ENCODE assay signal across 28 cellular contexts in the genomic region with DNA sequence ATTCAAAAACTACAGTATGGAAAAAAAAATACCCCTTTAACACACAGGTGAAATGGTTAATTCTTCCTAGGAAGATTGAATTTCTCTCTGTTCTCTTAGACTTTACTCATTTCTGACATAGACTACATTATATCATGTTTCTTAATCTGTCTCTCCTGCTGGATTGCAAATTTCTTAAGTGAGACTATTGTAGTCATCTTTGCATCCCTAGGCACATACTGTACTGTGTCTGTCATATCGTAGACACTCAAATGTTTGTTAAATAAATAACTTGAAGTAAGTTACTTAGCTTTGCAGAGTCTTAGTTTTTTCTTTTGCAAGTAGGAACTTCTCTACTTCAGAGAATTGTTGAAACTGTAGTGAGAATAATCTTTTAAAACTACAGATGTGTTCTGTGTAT. TPM values are rescaled to one million over a fixed set of nuclear protein-coding genes. Genes with fewer than 3 reads are reported as not detected.
DNase-seq lines count a peak whose midpoint lies in the region; ATAC-seq lines count a peak whose summit lies in the region.
"Had no signal": no experiment of that assay in that cellular context is flagged by ENCODE, and none has a peak within 500 bp of the region (broad histone marks: within the 10 kb centered on the region; RNA-seq: fewer than 3 reads in every experiment).

No MANE protein-coding gene starts in this region.

- no peak overlapping the region for H2AFZ ChIP-seq in Karpas-422 (ENCODE audit: low read length)
- H2AFZ ChIP-seq: GM23338, hepatocyte, PC-9 had no signal

- no peak for ATAC-seq in activated CD4-positive, alpha-beta T cell treated with anti-CD3 and anti-CD28 coated beads for 36 hours
- no peak for ATAC-seq in activated naive CD8-positive, alpha-beta T cell treated with anti-CD3 and anti-CD28 coated beads, Interleukin-2, amount 50 U/mL, for 24 hours
- ATAC-seq in naive thymus-derived CD8-positive, alpha-beta T cell: no peak
- no peak for ATAC-seq in HG02798 (IDR thresholded peaks at IDR 0.05; ENCODE audit: poor library complexity, unreplicated experiment)
- ATAC-seq: gastroesophageal sphincter; GM23338; Right ventricle myocardium inferior; stimulated activated naive CD8-positive, alpha-beta T cell treated with anti-CD3 and anti-CD28 coated beads, Interleukin-15, amount 100 ng/mL, for 72 hours had no signal

- peaks cover 9% of the 10 kb centered on the region for H3K36me3 Mint-ChIP-seq in activated CD4-positive, alpha-beta T cell treated with anti-CD3 and anti-CD28 coated beads for 36 hours (ENCODE audit: low read depth)
- H3K36me3 Mint-ChIP-seq in activated naive CD8-positive, alpha-beta T cell treated with anti-CD3 and anti-CD28 coated beads, Interleukin-2, amount 50 U/mL, for 24 hours (ENCODE audit: low read depth): no peaks in the 10 kb centered on the region
- peaks cover 0 to 20% (median 0%) of the 10 kb centered on the region in 3 donors for H3K36me3 Mint-ChIP-seq in naive thymus-derived CD8-positive, alpha-beta T cell

- no peaks in the 10 kb centered on the region for H3K9me2 ChIP-seq in Karpas-422 (replicated peaks; ENCODE audit: insufficient read depth, low read length)

- CTCF ChIA-PET in activated CD4-positive, alpha-beta T cell treated with anti-CD3 and anti-CD28 coated beads for 36 hours (lab: Charles Lee): interaction anchor here (0.7 to 4.7 kb wide), 4 partner anchors 9 to 294 kb away, joined by 3 to 21 read pairs (median 12); a partner anchor contains a TSS

- POLR2A ChIA-PET in activated CD4-positive, alpha-beta T cell treated with anti-CD3 and anti-CD28 coated beads for 36 hours (lab: Charles Lee): interaction anchor here (0.7 to 2.6 kb wide), 2 partner anchors 9 to 111 kb away, joined by 3 to 22 read pairs; no protein-coding TSS in a partner anchor
- POLR2A ChIA-PET in naive thymus-derived CD8-positive, alpha-beta T cell (lab: Charles Lee): interaction anchor here (4.7 kb wide), 1 partner anchor 8 kb away, joined by 42 read pairs; no protein-coding TSS in a partner anchor

- no peak overlapping the region for H3K9ac ChIP-seq in Karpas-422 (ENCODE audit: low read length)

- H3K4me3 ChIP-seq in Karpas-422 (ENCODE audit: low read length): no peak overlapping the region
- H3K4me3 ChIP-seq: esophagus squamous epithelium, gastroesophageal sphincter, GM23338, hepatocyte, PC-9, uterus had no signal

- H4K20me1 ChIP-seq in Karpas-422 (ENCODE audit: insufficient read depth, low read depth, low read length): peaks cover 15% of the 10 kb centered on the region; the same call in 1 of the 2 replicates

- no peaks in the 10 kb centered on the region for H3K27me3 ChIP-seq in Karpas-422 (ENCODE audit: low read length)
- H3K27me3 ChIP-seq: esophagus squamous epithelium, gastroesophageal sphincter, hepatocyte, neutrophil, uterus had no signal

- no peaks in the 10 kb centered on the region for H3K27me3 Mint-ChIP-seq in activated CD4-positive, alpha-beta T cell treated with anti-CD3 and anti-CD28 coated beads for 36 hours
- H3K27me3 Mint-ChIP-seq in activated naive CD8-positive, alpha-beta T cell treated with anti-CD3 and anti-CD28 coated beads, Interleukin-2, amount 50 U/mL, for 24 hours: no peaks in the 10 kb centered on the region
- no peaks in the 10 kb centered on the region for H3K27me3 Mint-ChIP-seq in naive thymus-derived CD8-positive, alpha-beta T cell
- H3K27me3 Mint-ChIP-seq: activated naive CD4-positive, alpha-beta T cell treated with anti-CD3 and anti-CD28 coated beads, Interleukin-2, amount 10 ng/mL, durations not matched to agents 7 days and 5 days; dendritic cell treated with granulocyte-macrophage colony-stimulating factor and Interleukin-4, amounts not matched to agents 40 ng/mL and 50 ng/mL, for 4 days; stimulated activated naive CD8-positive, alpha-beta T cell treated with anti-CD3 and anti-CD28 coated beads, Interleukin-15, amount 100 ng/mL, for 72 hours had no signal

- intact Hi-C loops in activated CD4-positive, alpha-beta T cell treated with anti-CD3 and anti-CD28 coated beads for 36 hours (cut with DNase I, micrococcal nuclease): no loop called here

- peaks cover 86% of the 10 kb centered on the region for H3K79me2 ChIP-seq in Karpas-422 (ENCODE audit: low read length)

- DNase-seq in activated CD4-positive, alpha-beta T cell treated with anti-CD3 and anti-CD28 coated beads for 36 hours: no peak
- DNase-seq in activated CD4-positive, alpha-beta T cell treated with anti-CD3 and anti-CD28 coated beads for 48 hours: no peak
- DNase-seq in Karpas-422 (no peak), activated gamma-delta T cell treated with Interleukin-2 at 50 U/mL for 16 hours (no peak), SHP77 (lab: John Stamatoyannopoulos, UW) (no peak)
- DNase-seq in activated naive CD8-positive, alpha-beta T cell treated with anti-CD3 and anti-CD28 coated beads, Interleukin-2, amount 50 U/mL, for 24 hours: no peak
- DNase-seq in naive thymus-derived CD8-positive, alpha-beta T cell: no peak
- DNase-seq: 8988T; activated CD8-positive, alpha-beta memory T cell treated with anti-CD3 and anti-CD28 coated beads, Interleukin-2, amount 50 U/mL, for 48 hours; activated naive CD4-positive, alpha-beta T cell treated with anti-CD3 and anti-CD28 coated beads, Interleukin-2, amount 10 ng/mL, durations not matched to agents 7 days and 5 days; caudate nucleus; esophagus squamous epithelium; NCI-H1048; NCI-H187 treated with DMSO at 0.1 percent for 48 hours; NCI-H524 treated with DMSO at 0.1 percent for 48 hours; PC-9; stimulated activated naive CD8-positive, alpha-beta T cell treated with anti-CD3 and anti-CD28 coated beads, Interleukin-15, amount 100 ng/mL, for 72 hours; T1000; uterus had no signal

- H3K27ac Mint-ChIP-seq in activated CD4-positive, alpha-beta T cell treated with anti-CD3 and anti-CD28 coated beads for 36 hours: peak overlapping the region; percentile 75
- peak overlapping the region; percentile 52 for H3K27ac Mint-ChIP-seq in activated naive CD8-positive, alpha-beta T cell treated with anti-CD3 and anti-CD28 coated beads, Interleukin-2, amount 50 U/mL, for 24 hours
- H3K27ac Mint-ChIP-seq in naive thymus-derived CD8-positive, alpha-beta T cell: peak overlapping the region in 5 of 10 donors; percentile 25 to 81 (median 41)
- H3K27ac Mint-ChIP-seq: dendritic cell treated with granulocyte-macrophage colony-stimulating factor and Interleukin-4, amounts not matched to agents 40 ng/mL and 50 ng/mL, for 4 days; GM23338; stimulated activated naive CD8-positive, alpha-beta T cell treated with anti-CD3 and anti-CD28 coated beads, Interleukin-15, amount 100 ng/mL, for 72 hours had no signal

- H3K4me3 Mint-ChIP-seq in activated CD4-positive, alpha-beta T cell treated with anti-CD3 and anti-CD28 coated beads for 36 hours: no peak overlapping the region
- no peak overlapping the region for H3K4me3 Mint-ChIP-seq in activated naive CD8-positive, alpha-beta T cell treated with anti-CD3 and anti-CD28 coated beads, Interleukin-2, amount 50 U/mL, for 24 hours
- H3K4me3 Mint-ChIP-seq in naive thymus-derived CD8-positive, alpha-beta T cell: peak overlapping the region in 7 of 10 donors; percentile 6 to 58 (median 28)
- H3K4me3 Mint-ChIP-seq: activated naive CD4-positive, alpha-beta T cell treated with anti-CD3 and anti-CD28 coated beads, Interleukin-2, amount 10 ng/mL, durations not matched to agents 7 days and 5 days; dendritic cell treated with granulocyte-macrophage colony-stimulating factor and Interleukin-4, amounts not matched to agents 40 ng/mL and 50 ng/mL, for 4 days; GM23338; stimulated activated naive CD8-positive, alpha-beta T cell treated with anti-CD3 and anti-CD28 coated beads, Interleukin-15, amount 100 ng/mL, for 72 hours had no signal

- peaks cover 85% of the 10 kb centered on the region for H3K4me1 ChIP-seq in Karpas-422 (ENCODE audit: low read length)
- H3K4me1 ChIP-seq: uterus had no signal

- H3K4me2 ChIP-seq in Karpas-422 (ENCODE audit: low read depth, low read length, poor library complexity, severe bottlenecking): peak overlapping the region; percentile 25
- H3K4me2 ChIP-seq: GM23338, hepatocyte, PC-9 had no signal

- H3K4me1 Mint-ChIP-seq in activated CD4-positive, alpha-beta T cell treated with anti-CD3 and anti-CD28 coated beads for 36 hours: peaks cover 81% of the 10 kb centered on the region
- H3K4me1 Mint-ChIP-seq in activated naive CD8-positive, alpha-beta T cell treated with anti-CD3 and anti-CD28 coated beads, Interleukin-2, amount 50 U/mL, for 24 hours: peaks cover 84% of the 10 kb centered on the region
- peaks cover 56 to 94% (median 86%) of the 10 kb centered on the region in 4 donors for H3K4me1 Mint-ChIP-seq in naive thymus-derived CD8-positive, alpha-beta T cell

- H3K9me3 Mint-ChIP-seq in activated CD4-positive, alpha-beta T cell treated with anti-CD3 and anti-CD28 coated beads for 36 hours (ENCODE audit: low read depth): no peaks in the 10 kb centered on the region
- H3K9me3 Mint-ChIP-seq in activated naive CD8-positive, alpha-beta T cell treated with anti-CD3 and anti-CD28 coated beads, Interleukin-2, amount 50 U/mL, for 24 hours: no peaks in the 10 kb centered on the region
- H3K9me3 Mint-ChIP-seq in naive thymus-derived CD8-positive, alpha-beta T cell: no peaks in the 10 kb centered on the region
- H3K9me3 Mint-ChIP-seq: activated naive CD4-positive, alpha-beta T cell treated with anti-CD3 and anti-CD28 coated beads, Interleukin-2, amount 10 ng/mL, durations not matched to agents 7 days and 5 days; dendritic cell treated with granulocyte-macrophage colony-stimulating factor and Interleukin-4, amounts not matched to agents 40 ng/mL and 50 ng/mL, for 4 days; GM23338; stimulated activated naive CD8-positive, alpha-beta T cell treated with anti-CD3 and anti-CD28 coated beads, Interleukin-15, amount 100 ng/mL, for 72 hours had no signal

- no peaks in the 10 kb centered on the region for H3K36me3 ChIP-seq in Karpas-422 (ENCODE audit: insufficient read depth, low read length)
- H3K36me3 ChIP-seq: esophagus squamous epithelium, gastroesophageal sphincter, neutrophil, uterus had no signal

- no peaks in the 10 kb centered on the region for H3K9me3 ChIP-seq in Karpas-422 (ENCODE audit: low read length)
- H3K9me3 ChIP-seq: esophagus squamous epithelium, gastroesophageal sphincter, neutrophil, uterus had no signal

- 0 out of 2 replicates have a peak overlapping the region, but pooled peaks have one; percentile 0 for H3K27ac ChIP-seq in Karpas-422 (ENCODE audit: low read length)
- H3K27ac ChIP-seq: esophagus squamous epithelium, gastroesophageal sphincter, hepatocyte, neutrophil, PC-9, uterus had no signal

RNA-seq across cellular contexts. Expression of a gene that starts 58.7 kb away (rescaled TPM):
- under 1 TPM; 0.49 to 0.91 TPM for total RNA-seq in activated CD4-positive, alpha-beta T cell treated with anti-CD3 and anti-CD28 coated beads for 36 hours
- under 0.01 and 0.07 TPM in 2 replicates for total RNA-seq in Karpas-422 (2014; rRNA removed; shearing (Covaris generic); ENCODE audit: low replicate concordance)
- 1 to 10 TPM in 1 of 2 experiments, under 1 TPM in 1; 0.41 to 1.2 TPM for total RNA-seq in naive thymus-derived CD8-positive, alpha-beta T cell
- under 1 TPM in 2 of 3 donors, not detected in 1; 0.01 to 0.02 TPM for polyA plus RNA-seq in naive thymus-derived CD8-positive, alpha-beta T cell
- total RNA-seq: lung microvascular endothelial cell, pulmonary artery endothelial cell had no signal

Comparison
In these comparisons a context has a peak if more than half of its experiments do, and no peak if none do; other contexts are left out.
1. H3K4me3 Mint-ChIP-seq: peak in naive thymus-derived CD8-positive, alpha-beta T cell (7 of 10); none in activated CD4-positive, alpha-beta T cell treated with anti-CD3 and anti-CD28 coated beads for 36 hours (single experiment) and activated naive CD8-positive, alpha-beta T cell treated with anti-CD3 and anti-CD28 coated beads, Interleukin-2, amount 50 U/mL, for 24 hours (single experiment).